In genomic region chr1:152487871-152488270, GRCh38 we compare ENCODE assay signal across 35 cellular contexts. TPM values are rescaled to one million over a fixed set of nuclear protein-coding genes. Genes with fewer than 3 reads are reported as not detected.
"Had no signal": no experiment of that assay in that cellular context is flagged by ENCODE, and none has a peak within 500 bp of the region (broad histone marks: within the 10 kb centered on the region; RNA-seq: fewer than 3 reads in every experiment).

No MANE protein-coding gene starts in this region.

- H3K4me2 ChIP-seq: smooth muscle cell had no signal

- H3K27ac ChIP-seq: coronary artery, esophagus muscularis mucosa, heart right ventricle, lower lobe of right lung, neutrophil, parathyroid adenoma, right lobe of liver, stomach, thyroid gland had no signal

- H3K4me1 ChIP-seq: esophagus muscularis mucosa, heart right ventricle, lower lobe of right lung, parathyroid adenoma, right lobe of liver, stomach, thyroid gland had no signal

- ATAC-seq: effector memory CD8-positive, alpha-beta T cell; heart right ventricle; left ventricle myocardium superior; lower lobe of right lung; natural killer cell treated with Interleukin-12 subunit alpha and Interleukin-12 subunit beta and Interleukin-15 and Interleukin-18, amount 100 ng/mL, for 72 hours; right lobe of liver; stimulated activated effector memory CD8-positive, alpha-beta T cell treated with anti-CD3 and anti-CD28 coated beads, Interleukin-12 subunit alpha, Interleukin-12 subunit beta, amount 100 ng/mL, for 72 hours had no signal

- DNase-seq: dermis blood vessel endothelial cell; effector memory CD8-positive, alpha-beta T cell; foreskin melanocyte; glutamatergic neuron; heart right ventricle; hippocampal formation; immature natural killer cell; islet precursor cell; left ventricle myocardium superior; lower lobe of right lung; right lobe of liver; stimulated activated CD4-positive, alpha-beta T cell treated with anti-CD3 and anti-CD28 coated beads, Interleukin-12 subunit alpha, Interleukin-12 subunit beta, amount 100 ng/mL, for 4 hours; stimulated activated CD4-positive, alpha-beta T cell treated with anti-CD3 and anti-CD28 coated beads, Interleukin-2, amount 100 ng/mL, for 24 hours; stimulated activated CD4-positive, alpha-beta T cell treated with anti-CD3 and anti-CD28 coated beads, Interleukin-4, amount 100 ng/mL, for 24 hours; stimulated activated naive CD4-positive, alpha-beta T cell treated with Interleukin-2 at 50 U/mL for 16 hours; stomach; thyroid gland; trophoblast cell had no signal

- H3K79me2 ChIP-seq: parathyroid adenoma had no signal

- H3K27me3 ChIP-seq: esophagus muscularis mucosa, neutrophil, right lobe of liver, thyroid gland had no signal

- H3K9ac ChIP-seq: parathyroid adenoma had no signal

- H3K4me3 ChIP-seq: coronary artery, esophagus muscularis mucosa, heart right ventricle, lower lobe of right lung, right lobe of liver, smooth muscle cell, stomach, thyroid gland had no signal

- H3K36me3 ChIP-seq: esophagus muscularis mucosa, heart right ventricle, lower lobe of right lung, neutrophil, right lobe of liver, stomach, thyroid gland had no signal

- H2AFZ ChIP-seq: parathyroid adenoma had no signal

- H3K9me3 ChIP-seq: lower lobe of right lung, neutrophil, right lobe of liver, thyroid gland had no signal

RNA-seq across cellular contexts. Expression of gene LCE5A, which starts 22.7 kb away (rescaled TPM):
- total RNA-seq: chondrocyte; dermis blood vessel endothelial cell; epithelial cell of proximal tubule; esophagus muscularis mucosa; fibroblast of lung; heart right ventricle; left ventricle myocardium superior; lower lobe of right lung; mononuclear cell; natural killer cell treated with Interleukin-12 subunit alpha and Interleukin-12 subunit beta and Interleukin-15 and Interleukin-18, amount 100 ng/mL, for 72 hours; neural crest cell; omental fat pad; progenitor cell of endocrine pancreas; right lobe of liver; smooth muscle cell; stomach; subcutaneous adipose tissue; temporal lobe; thyroid gland; urinary bladder had no signal
- polyA plus RNA-seq: fibroblast of lung, immature natural killer cell, smooth muscle cell, stomach, urinary bladder had no signal

RNA-seq across cellular contexts. Expression of gene CRCT1, which starts 26.4 kb away (rescaled TPM):
- total RNA-seq: chondrocyte; dermis blood vessel endothelial cell; esophagus muscularis mucosa; fibroblast of lung; heart right ventricle; left ventricle myocardium superior; lower lobe of right lung; mononuclear cell; natural killer cell treated with Interleukin-12 subunit alpha and Interleukin-12 subunit beta and Interleukin-15 and Interleukin-18, amount 100 ng/mL, for 72 hours; neural crest cell; omental fat pad; progenitor cell of endocrine pancreas; right lobe of liver; smooth muscle cell; stomach; subcutaneous adipose tissue; temporal lobe; thyroid gland; urinary bladder had no signal
- polyA plus RNA-seq: fibroblast of lung, immature natural killer cell, smooth muscle cell, urinary bladder had no signal
